1 cellular context compared by ENCODE assay signal in genomic region chr10:97736902-97737769, GRCh38.
TF ChIP-seq lines count a peak whose summit lies in the region.

ZFYVE27 (plus strand) TSS chr10:97737128; CDS start chr10:97738478, 1,350 bp downstream.

TF ChIP-seq in K562, 482 proteins besides CTCF, POLR2A, EP300 and RAD21 (continued from another document and continues in another):
- TF ChIP-seq TRIM25 (IDR thresholded peaks at IDR 0.05; ENCODE audit: borderline replicate concordance) = no peak
- TF ChIP-seq NRF1 (conservative IDR thresholded peaks at IDR 0.05 in 1 of 2, IDR thresholded peaks at IDR 0.05 in 1 of 2) = peak; percentile 96 to 97
- no peak; the same call in 1 of the 2 replicates for TF ChIP-seq IRF1 (CRISPR knock-in tag; IDR thresholded peaks at IDR 0.05; ENCODE audit: borderline replicate concordance)
- no peak for TF ChIP-seq NFATC3 (IDR thresholded peaks at IDR 0.05)
- no peak for TF ChIP-seq SMARCA5 (IDR thresholded peaks at IDR 0.05)
- TF ChIP-seq RUNX1 (IDR thresholded peaks at IDR 0.05; ENCODE audit: low read depth) = no peak
- TF ChIP-seq PCBP1 (IDR thresholded peaks at IDR 0.05; ENCODE audit: low read depth, low read length, poor library complexity, severe bottlenecking) = no peak
- TF ChIP-seq ZC3H4 (CRISPR knock-in tag; IDR thresholded peaks at IDR 0.05; ENCODE audit: borderline replicate concordance) = no peak
- TF ChIP-seq TSC22D4 (tag; IDR thresholded peaks at IDR 0.05) = no peak
- TF ChIP-seq HMBOX1 (IDR thresholded peaks at IDR 0.05) = no peak
- no peak for TF ChIP-seq DACH1 (IDR thresholded peaks at IDR 0.05; ENCODE audit: partially characterized antibody)
- TF ChIP-seq BRCA1 (IDR thresholded peaks at IDR 0.05) = no peak
- TF ChIP-seq BRCA1 (CRISPR knock-in tag; IDR thresholded peaks at IDR 0.05) = no peak
- TF ChIP-seq HMGN3 (IDR thresholded peaks at IDR 0.05; ENCODE audit: borderline replicate concordance, extremely low read depth, insufficient read length, low read depth, low read length) = no peak
- TF ChIP-seq ZNF583 (CRISPR knock-in tag; IDR thresholded peaks at IDR 0.05) = no peak
- TF ChIP-seq RHOXF2B (CRISPR knock-in tag; conservative IDR thresholded peaks at IDR 0.05) = no peak
- TF ChIP-seq MAFG (tag; conservative IDR thresholded peaks at IDR 0.05) = no peak
- TF ChIP-seq SMARCA4 (IDR thresholded peaks at IDR 0.05) = no peak
- TF ChIP-seq ARID4B (CRISPR knock-in tag; IDR thresholded peaks at IDR 0.05) = peak; percentile 46; the same call in 1 of the 2 replicates
- TF ChIP-seq JUNB (CRISPR knock-in tag; conservative IDR thresholded peaks at IDR 0.05) = peak; percentile 94
- no peak for TF ChIP-seq LARP7 (IDR thresholded peaks at IDR 0.05)
- no peak; the same call in 1 of the 2 replicates for TF ChIP-seq NBN (IDR thresholded peaks at IDR 0.05; ENCODE audit: low read depth)
- no peak for TF ChIP-seq MAFK (IDR thresholded peaks at IDR 0.05; ENCODE audit: low read length)
- no peak for TF ChIP-seq ZFP1 (CRISPR knock-in tag; IDR thresholded peaks at IDR 0.05)
- peak; percentile 41 for TF ChIP-seq PHF20 (IDR thresholded peaks at IDR 0.05; ENCODE audit: partially characterized antibody)
- TF ChIP-seq FOS (IDR thresholded peaks at IDR 0.05; ENCODE audit: extremely low read depth, insufficient read length) = no peak
- 0 out of 2 replicates have a peak, but pooled peaks have one; percentile 39 for TF ChIP-seq HNRNPL (IDR thresholded peaks at IDR 0.05; ENCODE audit: low read depth, low read length)
- TF ChIP-seq ETV5 (CRISPR knock-in tag; IDR thresholded peaks at IDR 0.05; ENCODE audit: low read depth) = peak; percentile 63
- TF ChIP-seq NFXL1 (CRISPR knock-in tag; IDR thresholded peaks at IDR 0.05) = no peak
- no peak for TF ChIP-seq HDAC2 (IDR thresholded peaks at IDR 0.05)
- no peak for TF ChIP-seq GATAD2B (IDR thresholded peaks at IDR 0.05; ENCODE audit: borderline replicate concordance)
- TF ChIP-seq POLR2H (tag; IDR thresholded peaks at IDR 0.05; ENCODE audit: low read depth) = no peak; the same call in 1 of the 2 replicates
- TF ChIP-seq CXXC5 (CRISPR knock-in tag; IDR thresholded peaks at IDR 0.05) = peak; percentile 76
- no peak for TF ChIP-seq ZBTB33 (CRISPR knock-in tag; IDR thresholded peaks at IDR 0.05)
- peak; percentile 76; the same call in 1 of the 2 replicates for TF ChIP-seq E2F5 (CRISPR knock-in tag; IDR thresholded peaks at IDR 0.05)
- no peak for TF ChIP-seq VEZF1 (CRISPR knock-in tag; IDR thresholded peaks at IDR 0.05)
- no peak for TF ChIP-seq GATA2 (CRISPR knock-in tag; IDR thresholded peaks at IDR 0.05)
- 0 out of 2 replicates have a peak, but pooled peaks have one; percentile 11 for TF ChIP-seq ZNF311 (CRISPR knock-in tag; IDR thresholded peaks at IDR 0.05)
- no peak for TF ChIP-seq GTF2E2 (tag; IDR thresholded peaks at IDR 0.05)
- TF ChIP-seq NFIX (CRISPR knock-in tag; IDR thresholded peaks at IDR 0.05; ENCODE audit: low read depth) = no peak
- no peak for TF ChIP-seq XRCC5 (IDR thresholded peaks at IDR 0.05; ENCODE audit: low read depth, low read length)
- no peak for TF ChIP-seq SAFB (IDR thresholded peaks at IDR 0.05; ENCODE audit: borderline replicate concordance, low read depth, low read length)
- no peak for TF ChIP-seq DIDO1 (tag; IDR thresholded peaks at IDR 0.05; ENCODE audit: low read depth)
- TF ChIP-seq ZC3H11A (IDR thresholded peaks at IDR 0.05; ENCODE audit: low read depth, low read length) = no peak
- TF ChIP-seq CREB3 (tag; conservative IDR thresholded peaks at IDR 0.05; ENCODE audit: low read depth) = peak; percentile 81
- no peak for TF ChIP-seq TCF15 (CRISPR knock-in tag; IDR thresholded peaks at IDR 0.05)
- TF ChIP-seq SRSF7 (optimal IDR thresholded peaks at IDR 0.05; ENCODE audit: low read depth, low read length) = no peak
- TF ChIP-seq ESRRA (IDR thresholded peaks at IDR 0.05; ENCODE audit: borderline replicate concordance, low read depth) = no peak
- no peak for TF ChIP-seq RNF219 (CRISPR knock-in tag; IDR thresholded peaks at IDR 0.05)
- peak; percentile 54; the same call in 1 of the 2 replicates for TF ChIP-seq BHLHE40 (IDR thresholded peaks at IDR 0.05; ENCODE audit: low read length)
- TF ChIP-seq SRF (CRISPR knock-in tag; IDR thresholded peaks at IDR 0.05) = peak in 1 of 2 experiments; percentile 53; a peak in 1 of 4 replicates
- no peak for TF ChIP-seq ARID3A (IDR thresholded peaks at IDR 0.05; ENCODE audit: borderline replicate concordance, low read depth, low read length)
- TF ChIP-seq FIP1L1 (IDR thresholded peaks at IDR 0.05; ENCODE audit: low read depth, low read length, poor library complexity, severe bottlenecking) = no peak
